ENCODE assay signal across 19 cellular contexts in genomic region chr20:53831228-53831627, GRCh38.
A peak's percentile ranks its signal among the peaks of the same experiment; 100 is the strongest.
DNase-seq lines count a peak whose midpoint lies in the region; ATAC-seq and TF ChIP-seq lines count a peak whose summit lies in the region.
"Had no signal": no experiment of that assay in that cellular context is flagged by ENCODE, and none has a peak within 500 bp of the region (broad histone marks: within the 10 kb centered on the region; RNA-seq: fewer than 3 reads in every experiment).

No MANE protein-coding gene starts in this region.

- no peak for ATAC-seq in activated CD8-positive, alpha-beta T cell treated with anti-CD3 and anti-CD28 coated beads for 36 hours
- no peak for ATAC-seq in activated CD8-positive, alpha-beta T cell treated with anti-CD3 and anti-CD28 coated beads, Interleukin-2, amount 10 ng/mL, durations not matched to agents 7 days and 5 days
- ATAC-seq in stimulated activated naive B cell treated with anti-CD40 and anti-IgM and Interleukin-4, amounts not matched to agents 10 μg/mL and 1 μg/mL and 100 μg/mL, for 72 hours (replicated peaks) = no peak
- ATAC-seq in foreskin keratinocyte = no peak
- ATAC-seq: heart left ventricle had no signal

- CTCF ChIA-PET in activated CD8-positive, alpha-beta T cell treated with anti-CD3 and anti-CD28 coated beads for 36 hours (lab: Charles Lee) = interaction anchor here (1.1 to 1.3 kb wide), 3 partner anchors 85 to 252 kb away, joined by 3 to 8 read pairs (median 3); no protein-coding TSS in a partner anchor
- CTCF ChIA-PET in activated CD8-positive, alpha-beta T cell treated with anti-CD3 and anti-CD28 coated beads, Interleukin-2, amount 10 ng/mL, durations not matched to agents 7 days and 5 days (lab: Charles Lee) = interaction anchor here (1.5 to 2.1 kb wide), 3 partner anchors 9 to 253 kb away, joined by 4 to 7 read pairs (median 5); no protein-coding TSS in a partner anchor
- CTCF ChIA-PET in PC-9 (lab: Charles Lee) = no interaction called here

- peaks cover 6% of the 10 kb centered on the region for H3K9me3 Mint-ChIP-seq in activated CD8-positive, alpha-beta T cell treated with anti-CD3 and anti-CD28 coated beads for 36 hours
- H3K9me3 Mint-ChIP-seq in activated CD8-positive, alpha-beta T cell treated with anti-CD3 and anti-CD28 coated beads, Interleukin-2, amount 10 ng/mL, durations not matched to agents 7 days and 5 days (ENCODE audit: insufficient read depth) = peaks cover 10% of the 10 kb centered on the region
- peaks cover 8 to 9% of the 10 kb centered on the region in 2 donors for H3K9me3 Mint-ChIP-seq in stimulated activated naive B cell treated with anti-CD40 and anti-IgM and Interleukin-4, amounts not matched to agents 10 μg/mL and 1 μg/mL and 100 μg/mL, for 72 hours

- H3K27me3 Mint-ChIP-seq in activated CD8-positive, alpha-beta T cell treated with anti-CD3 and anti-CD28 coated beads for 36 hours = no peaks in the 10 kb centered on the region
- H3K27me3 Mint-ChIP-seq in activated CD8-positive, alpha-beta T cell treated with anti-CD3 and anti-CD28 coated beads, Interleukin-2, amount 10 ng/mL, durations not matched to agents 7 days and 5 days (ENCODE audit: low read depth) = no peaks in the 10 kb centered on the region
- H3K27me3 Mint-ChIP-seq in stimulated activated naive B cell treated with anti-CD40 and anti-IgM and Interleukin-4, amounts not matched to agents 10 μg/mL and 1 μg/mL and 100 μg/mL, for 72 hours = no peaks in the 10 kb centered on the region
- H3K27me3 Mint-ChIP-seq: progenitor cell of endocrine pancreas had no signal

- no peak for DNase-seq in activated CD8-positive, alpha-beta T cell treated with anti-CD3 and anti-CD28 coated beads for 36 hours
- no peak for DNase-seq in activated CD8-positive, alpha-beta T cell treated with anti-CD3 and anti-CD28 coated beads, Interleukin-2, amount 10 ng/mL, durations not matched to agents 7 days and 5 days
- DNase-seq in PC-9 = no peak
- DNase-seq in hepatocyte (ENCODE audit: low spot score) = no peak
- no peak for DNase-seq in stimulated activated naive B cell treated with anti-CD40 and anti-IgM and Interleukin-4, amounts not matched to agents 10 μg/mL and 1 μg/mL and 100 μg/mL, for 72 hours
- DNase-seq in foreskin keratinocyte = no peak
- DNase-seq in stimulated activated CD4-positive, alpha-beta T cell treated with anti-CD3 and anti-CD28 coated beads, Interleukin-4, amount 100 ng/mL, for 4 hours = no peak
- DNase-seq in NCI-H1417 treated with DMSO at 0.1 percent for 48 hours (lab: John Stamatoyannopoulos, UW) = no peak
- DNase-seq: 8988T; activated CD4-positive, CD25-positive, alpha-beta regulatory T cell treated with anti-CD3 and anti-CD28 coated beads, Interleukin-2, amount 50 U/mL, for 72 hours; C1 segment of cervical spinal cord; Calu3; heart left ventricle; midbrain; NCI-H1436; NCI-H748 treated with DMSO at 0.1 percent for 48 hours; T1000 had no signal

- BruUV-seq in PC-9 (replicated peaks; lab: Mats Ljungman, UMichigan) = no TSS peak

- H3K27me3 ChIP-seq in PC-9 (ENCODE audit: insufficient read depth, low read depth) (no peaks in the 10 kb centered on the region), hepatocyte (no peaks in the 10 kb centered on the region), foreskin keratinocyte (no peaks in the 10 kb centered on the region)
- H3K27me3 ChIP-seq: cardiac muscle cell, heart left ventricle had no signal

- no peak overlapping the region for H2AFZ ChIP-seq in PC-9
- no peak overlapping the region for H2AFZ ChIP-seq in hepatocyte

- H3K4me3 ChIP-seq in PC-9 (no peak overlapping the region), hepatocyte (no peak overlapping the region)
- H3K4me3 ChIP-seq: cardiac muscle cell, heart left ventricle had no signal

- H3K36me3 ChIP-seq in PC-9 (ENCODE audit: low read depth) = no peaks in the 10 kb centered on the region
- no peaks in the 10 kb centered on the region for H3K36me3 ChIP-seq in hepatocyte (replicated peaks; ENCODE audit: insufficient read depth, low read depth)
- H3K36me3 ChIP-seq: cardiac muscle cell, heart left ventricle had no signal

- H3K4me2 ChIP-seq in PC-9 (no peak overlapping the region), hepatocyte (no peak overlapping the region)

- peaks cover 61% of the 10 kb centered on the region for H3K4me1 Mint-ChIP-seq in activated CD8-positive, alpha-beta T cell treated with anti-CD3 and anti-CD28 coated beads for 36 hours (ENCODE audit: low read depth)
- H3K4me1 Mint-ChIP-seq in activated CD8-positive, alpha-beta T cell treated with anti-CD3 and anti-CD28 coated beads, Interleukin-2, amount 10 ng/mL, durations not matched to agents 7 days and 5 days (ENCODE audit: low read depth) = peaks cover 86% of the 10 kb centered on the region
- H3K4me1 Mint-ChIP-seq in stimulated activated naive B cell treated with anti-CD40 and anti-IgM and Interleukin-4, amounts not matched to agents 10 μg/mL and 1 μg/mL and 100 μg/mL, for 72 hours = peaks cover 52 to 91% of the 10 kb centered on the region in 2 donors

- H3K79me2 ChIP-seq in PC-9 (ENCODE audit: low read depth) (no peaks in the 10 kb centered on the region), hepatocyte (no peaks in the 10 kb centered on the region)

- peaks cover 43% of the 10 kb centered on the region for H3F3A ChIP-seq in PC-9 (ENCODE audit: insufficient read depth, low read depth)

- H3K9me3 ChIP-seq in PC-9 (ENCODE audit: insufficient read depth, low read depth) (peaks cover 7% of the 10 kb centered on the region; the same call in 1 of the 2 replicates), hepatocyte (ENCODE audit: low read depth) (no peaks in the 10 kb centered on the region)
- H3K9me3 ChIP-seq: heart left ventricle had no signal

- no peak for TF ChIP-seq CTCF in activated CD8-positive, alpha-beta T cell treated with anti-CD3 and anti-CD28 coated beads for 36 hours (IDR thresholded peaks at IDR 0.05)
- TF ChIP-seq CTCF in PC-9 (conservative IDR thresholded peaks at IDR 0.05) (no peak), hepatocyte (IDR thresholded peaks at IDR 0.05; ENCODE audit: poor library complexity) (no peak), foreskin keratinocyte (conservative IDR thresholded peaks at IDR 0.05) (no peak)

- intact Hi-C loops in activated CD8-positive, alpha-beta T cell treated with anti-CD3 and anti-CD28 coated beads for 36 hours (cut with micrococcal nuclease) = loop anchor here (5.0 kb wide), 1 partner anchor 79 kb away; no protein-coding TSS in a partner anchor
- intact Hi-C loops in PC-9 (cut with micrococcal nuclease; ENCODE audit: unreplicated experiment) = no loop called here

- H3K36me3 Mint-ChIP-seq in activated CD8-positive, alpha-beta T cell treated with anti-CD3 and anti-CD28 coated beads for 36 hours (ENCODE audit: low read depth) = peaks cover 8% of the 10 kb centered on the region
- H3K36me3 Mint-ChIP-seq in activated CD8-positive, alpha-beta T cell treated with anti-CD3 and anti-CD28 coated beads, Interleukin-2, amount 10 ng/mL, durations not matched to agents 7 days and 5 days (ENCODE audit: low read depth) = peaks cover 26% of the 10 kb centered on the region
- H3K36me3 Mint-ChIP-seq in stimulated activated naive B cell treated with anti-CD40 and anti-IgM and Interleukin-4, amounts not matched to agents 10 μg/mL and 1 μg/mL and 100 μg/mL, for 72 hours = peaks cover 6 to 12% of the 10 kb centered on the region in 2 donors

- 96% methylated on average over 5 of the region's 5 CpGs for WGBS in hepatocyte (ENCODE audit: low lambda C conversion rate, missing lambda C conversion rate)

- H3K9me2 ChIP-seq in PC-9 (ENCODE audit: insufficient read depth) (no peaks in the 10 kb centered on the region), hepatocyte (replicated peaks; ENCODE audit: insufficient read depth) (no peaks in the 10 kb centered on the region)

- H3K27ac ChIP-seq in PC-9 (peak overlapping the region; percentile 100), hepatocyte (peak overlapping the region; percentile 96), foreskin keratinocyte (no peak overlapping the region)
- H3K27ac ChIP-seq: cardiac muscle cell had no signal

- H4K20me1 ChIP-seq in PC-9 (ENCODE audit: insufficient read depth) = no peaks in the 10 kb centered on the region
- H4K20me1 ChIP-seq in hepatocyte (ENCODE audit: insufficient read depth, poor library complexity, severe bottlenecking) = no peaks in the 10 kb centered on the region

- peak overlapping the region; percentile 28 for H3K27ac Mint-ChIP-seq in activated CD8-positive, alpha-beta T cell treated with anti-CD3 and anti-CD28 coated beads for 36 hours
- no peak overlapping the region for H3K27ac Mint-ChIP-seq in activated CD8-positive, alpha-beta T cell treated with anti-CD3 and anti-CD28 coated beads, Interleukin-2, amount 10 ng/mL, durations not matched to agents 7 days and 5 days
- H3K27ac Mint-ChIP-seq in stimulated activated naive B cell treated with anti-CD40 and anti-IgM and Interleukin-4, amounts not matched to agents 10 μg/mL and 1 μg/mL and 100 μg/mL, for 72 hours = peak overlapping the region; percentile 83
- H3K27ac Mint-ChIP-seq: progenitor cell of endocrine pancreas had no signal

- H3K4me3 Mint-ChIP-seq in activated CD8-positive, alpha-beta T cell treated with anti-CD3 and anti-CD28 coated beads for 36 hours = no peak overlapping the region
- H3K4me3 Mint-ChIP-seq in activated CD8-positive, alpha-beta T cell treated with anti-CD3 and anti-CD28 coated beads, Interleukin-2, amount 10 ng/mL, durations not matched to agents 7 days and 5 days = no peak overlapping the region
- H3K4me3 Mint-ChIP-seq in stimulated activated naive B cell treated with anti-CD40 and anti-IgM and Interleukin-4, amounts not matched to agents 10 μg/mL and 1 μg/mL and 100 μg/mL, for 72 hours = no peak overlapping the region

- POLR2A ChIA-PET in activated CD8-positive, alpha-beta T cell treated with anti-CD3 and anti-CD28 coated beads for 36 hours (lab: Charles Lee) = no interaction called here
- POLR2A ChIA-PET in activated CD8-positive, alpha-beta T cell treated with anti-CD3 and anti-CD28 coated beads, Interleukin-2, amount 10 ng/mL, durations not matched to agents 7 days and 5 days (lab: Charles Lee) = interaction anchor here (1.0 to 2.1 kb wide), 2 partner anchors 77 to 238 kb away, joined by 3 to 12 read pairs; partner anchors contain the start of gene ZNF217
- POLR2A ChIA-PET in PC-9 (lab: Charles Lee; ENCODE audit: unreplicated experiment) = no interaction called here

- H3K4me1 ChIP-seq in PC-9 (replicated peaks; ENCODE audit: insufficient read depth) (peaks cover 54% of the 10 kb centered on the region), hepatocyte (ENCODE audit: insufficient read depth) (peaks cover 36% of the 10 kb centered on the region), foreskin keratinocyte (peaks cover 36% of the 10 kb centered on the region)
